23 cellular contexts compared by ENCODE assay signal in the genomic region with DNA sequence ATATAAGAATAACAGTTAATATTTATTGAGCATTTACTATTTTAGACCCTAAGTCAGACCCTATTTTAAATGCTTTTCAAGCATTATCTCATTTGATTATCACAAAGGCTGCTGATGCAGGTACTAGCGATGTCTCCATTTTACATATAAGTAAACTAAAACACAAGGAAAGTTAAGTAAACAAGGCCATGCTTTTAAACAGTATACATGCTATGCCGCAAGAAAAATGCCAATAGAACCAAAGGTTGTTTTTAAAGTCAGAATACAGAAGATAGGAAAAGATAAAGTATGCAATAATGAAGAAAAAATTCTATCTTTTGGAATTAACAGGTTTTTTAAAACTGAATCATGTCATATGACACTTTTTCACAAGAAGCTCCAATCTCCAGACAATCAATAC. TPM values are rescaled to one million over a fixed set of nuclear protein-coding genes. Genes with fewer than 3 reads are reported as not detected.
A peak's percentile ranks its signal among the peaks of the same experiment; 100 is the strongest.
DNase-seq lines count a peak whose midpoint lies in the region; ATAC-seq, FAIRE-seq and TF ChIP-seq lines count a peak whose summit lies in the region.
"Had no signal": no experiment of that assay in that cellular context is flagged by ENCODE, and none has a peak within 500 bp of the region (broad histone marks: within the 10 kb centered on the region; RNA-seq: fewer than 3 reads in every experiment).

No MANE protein-coding gene starts in this region.

- POLR2A ChIA-PET in OCI-LY7 (lab: Charles Lee): interaction anchor here (0.7 to 1.5 kb wide), 4 partner anchors 14 to 642 kb away, joined by 3 to 5 read pairs (median 4); no protein-coding TSS in a partner anchor

- ATAC-seq in right lobe of liver (no peak), HG03196 (IDR thresholded peaks at IDR 0.05; ENCODE audit: unreplicated experiment) (no peak), GM21381 (IDR thresholded peaks at IDR 0.05; ENCODE audit: unreplicated experiment) (no peak)
- ATAC-seq: CD8-positive, alpha-beta T cell had no signal

- TF ChIP-seq CTCF in D721Med (IDR thresholded peaks at IDR 0.05; ENCODE audit: insufficient read depth, missing control alignments) (no peak), hepatocyte (IDR thresholded peaks at IDR 0.05; ENCODE audit: poor library complexity) (no peak), right lobe of liver (IDR thresholded peaks at IDR 0.05) (no peak), OCI-LY7 (conservative IDR thresholded peaks at IDR 0.05; ENCODE audit: low read length) (no peak)

- H3K27me3 ChIP-seq in hepatocyte (no peaks in the 10 kb centered on the region), right lobe of liver (no peaks in the 10 kb centered on the region)
- H3K27me3 ChIP-seq: BLaER1 had no signal

- CTCF ChIA-PET in OCI-LY7 (lab: Charles Lee; ENCODE audit: unreplicated experiment): no interaction called here

- H3K9me3 ChIP-seq in hepatocyte (ENCODE audit: low read depth) (no peaks in the 10 kb centered on the region), right lobe of liver (no peaks in the 10 kb centered on the region), OCI-LY7 (ENCODE audit: low read length) (no peaks in the 10 kb centered on the region)
- H3K9me3 ChIP-seq: BLaER1, Caco-2 had no signal

- H3K36me3 ChIP-seq in hepatocyte (replicated peaks; ENCODE audit: insufficient read depth, low read depth) (no peaks in the 10 kb centered on the region), right lobe of liver (peaks cover 0 to 2% (median 0%) of the 10 kb centered on the region in 4 donors), OCI-LY7 (ENCODE audit: insufficient read depth, low read length) (peaks cover 73% of the 10 kb centered on the region)

- FAIRE-seq in D721Med (lab: Jason Lieb, UNC): peak; percentile 41
- FAIRE-seq: A204.1, GM12891, GM18507, H1 had no signal

- H3K9me2 ChIP-seq in hepatocyte (replicated peaks; ENCODE audit: insufficient read depth) (no peaks in the 10 kb centered on the region), OCI-LY7 (ENCODE audit: insufficient read depth, low read length) (no peaks in the 10 kb centered on the region)

- H3K27ac ChIP-seq in hepatocyte (peak overlapping the region; percentile 70), right lobe of liver (peak overlapping the region; percentile 53 to 88 (median 76)), OCI-LY7 (ENCODE audit: low read depth, low read length, poor library complexity, severe bottlenecking) (no peak overlapping the region)
- H3K27ac ChIP-seq: 22Rv1, BLaER1, C4-2B, GM23248 had no signal

- TF ChIP-seq POLR2A in right lobe of liver (IDR thresholded peaks at IDR 0.05): no peak

- H3K4me2 ChIP-seq in hepatocyte: no peak overlapping the region
- no peak overlapping the region for H3K4me2 ChIP-seq in OCI-LY7 (ENCODE audit: low read length)
- H3K4me2 ChIP-seq: BLaER1 had no signal

- DNase-seq in D721Med (ENCODE audit: insufficient read length, low spot score) (no peak), hepatocyte (ENCODE audit: low spot score) (no peak), right lobe of liver (no peak), OCI-LY7 (ENCODE audit: low spot score) (no peak)
- DNase-seq: Caco-2; CD4-positive, CD25-positive, alpha-beta regulatory T cell; CD8-positive, alpha-beta T cell; DMS 273 treated with DMSO at 0.1 percent for 48 hours; DMS79; EL; GF-D8; GM23248; H7; HCEC 1CT had no signal

- WGBS in hepatocyte (ENCODE audit: low lambda C conversion rate, missing lambda C conversion rate): 86% methylated on average over 2 of the region's 2 CpGs
- WGBS in right lobe of liver (ENCODE audit: insufficient coverage, low coverage, low lambda C conversion rate, missing lambda C conversion rate): 66% methylated on average over 2 of the region's 2 CpGs

- H3K4me3 ChIP-seq in hepatocyte (no peak overlapping the region), right lobe of liver (no peak overlapping the region), OCI-LY7 (ENCODE audit: low read depth, low read length, poor library complexity, severe bottlenecking) (no peak overlapping the region)
- H3K4me3 ChIP-seq: BLaER1, GM23248 had no signal

- H3K4me1 ChIP-seq in hepatocyte (ENCODE audit: insufficient read depth) (no peaks in the 10 kb centered on the region), right lobe of liver (peaks cover 0 to 39% (median 7%) of the 10 kb centered on the region in 4 donors), OCI-LY7 (ENCODE audit: insufficient read depth, low read length, poor library complexity, severe bottlenecking) (no peaks in the 10 kb centered on the region)

- intact Hi-C loops in right lobe of liver (cut with DNase I) (no loop called here), OCI-LY7 (cut with micrococcal nuclease; ENCODE audit: unreplicated experiment) (no loop called here)

- BruUV-seq in OCI-LY7 (replicated peaks; lab: Mats Ljungman, UMichigan): no TSS peak

- no peaks in the 10 kb centered on the region for H4K20me1 ChIP-seq in hepatocyte (ENCODE audit: insufficient read depth, poor library complexity, severe bottlenecking)
- H4K20me1 ChIP-seq in OCI-LY7 (ENCODE audit: insufficient read depth, low read length): no peaks in the 10 kb centered on the region

- H3K79me2 ChIP-seq in hepatocyte: peaks cover 55% of the 10 kb centered on the region
- H3K79me2 ChIP-seq in OCI-LY7 (ENCODE audit: insufficient read depth, low read depth, low read length): peaks cover 87% of the 10 kb centered on the region

- H2AFZ ChIP-seq in hepatocyte (no peak overlapping the region), OCI-LY7 (ENCODE audit: low read length) (no peak overlapping the region)
- H2AFZ ChIP-seq: GM23248 had no signal

RNA-seq across cellular contexts. Expression of a gene that starts 26.2 kb away (rescaled TPM):
- total RNA-seq in hepatocyte: 44.0 and 57.5 TPM in 2 replicates
- 22.5 and 26.0 TPM in 2 replicates for polyA plus RNA-seq in hepatocyte
- 10 to 100 TPM; 17.5 to 29.7 (median 24.6) TPM for total RNA-seq in right lobe of liver
- total RNA-seq in OCI-LY7 (2014; rRNA removed; shearing (Covaris generic)): 72.7 and 91.0 TPM in 2 replicates
- 129 and 135 TPM in 2 replicates for total RNA-seq in OCI-LY7 (2022)
